In genomic region chr9:75000835-75001234, GRCh38 we compare ENCODE assay signal across 13 cellular contexts. TPM values are rescaled to one million over a fixed set of nuclear protein-coding genes. Genes with fewer than 3 reads are reported as not detected.
DNase-seq lines count a peak whose midpoint lies in the region; ATAC-seq and TF ChIP-seq lines count a peak whose summit lies in the region.
"Had no signal": no experiment of that assay in that cellular context is flagged by ENCODE, and none has a peak within 500 bp of the region (broad histone marks: within the 10 kb centered on the region; RNA-seq: fewer than 3 reads in every experiment).

No MANE protein-coding gene starts in this region.

- H2AFZ ChIP-seq in MM.1S (ENCODE audit: low read length): no peak overlapping the region

- DNase-seq in MM.1S (no peak), T-helper 2 cell (no peak)
- DNase-seq in naive thymus-derived CD8-positive, alpha-beta T cell: no peak
- DNase-seq: activated T-cell treated with anti-CD3 and anti-CD28 coated beads, Interleukin-2, amount 50 U/mL, for 1 hour; NCI-H1105 treated with DMSO at 0.1 percent for 48 hours; upper lobe of right lung had no signal

- peaks cover 14% of the 10 kb centered on the region for H3F3A ChIP-seq in MM.1S (ENCODE audit: insufficient read depth, low read length)

- H3K4me3 Mint-ChIP-seq in naive thymus-derived CD8-positive, alpha-beta T cell: no peak overlapping the region
- H3K4me3 Mint-ChIP-seq in activated T-helper 17 cell treated with anti-CD3 and anti-CD28 coated beads, Interleukin-2, amount 50 U/mL, for 72 hours: no peak overlapping the region

- H3K4me3 ChIP-seq in MM.1S (ENCODE audit: low read length): no peak overlapping the region
- H3K4me3 ChIP-seq: upper lobe of right lung had no signal

- H3K9ac ChIP-seq in MM.1S (ENCODE audit: low read length): no peak overlapping the region

- TF ChIP-seq CTCF in MM.1S (IDR thresholded peaks at IDR 0.05; ENCODE audit: low read length): no peak

- peak; percentile 85 for ATAC-seq in GM18502 (IDR thresholded peaks at IDR 0.05; ENCODE audit: poor library complexity, unreplicated experiment)
- ATAC-seq in GM19438 (IDR thresholded peaks at IDR 0.05; ENCODE audit: low read depth, unreplicated experiment): peak; percentile 58
- peak; percentile 63 for ATAC-seq in HG02763 (IDR thresholded peaks at IDR 0.05; ENCODE audit: unreplicated experiment)
- peak; percentile 87 for ATAC-seq in HG03432 (IDR thresholded peaks at IDR 0.05; ENCODE audit: unreplicated experiment)
- no peak for ATAC-seq in naive thymus-derived CD8-positive, alpha-beta T cell
- ATAC-seq in activated T-helper 17 cell treated with anti-CD3 and anti-CD28 coated beads, Interleukin-2, amount 50 U/mL, for 72 hours (replicated peaks): no peak
- ATAC-seq: activated CD4-positive, CD25-positive, alpha-beta regulatory T cell treated with anti-CD3 and anti-CD28 coated beads, Interleukin-2, amount 50 U/mL, for 24 hours; left lobe of liver; upper lobe of right lung had no signal

- no peak overlapping the region for H3K27ac Mint-ChIP-seq in naive thymus-derived CD8-positive, alpha-beta T cell
- H3K27ac Mint-ChIP-seq in activated T-helper 17 cell treated with anti-CD3 and anti-CD28 coated beads, Interleukin-2, amount 50 U/mL, for 72 hours: no peak overlapping the region

- peaks cover 7 to 45% (median 12%) of the 10 kb centered on the region in 3 donors for H3K36me3 Mint-ChIP-seq in naive thymus-derived CD8-positive, alpha-beta T cell
- H3K36me3 Mint-ChIP-seq in activated T-helper 17 cell treated with anti-CD3 and anti-CD28 coated beads, Interleukin-2, amount 50 U/mL, for 72 hours (ENCODE audit: low read depth): peaks cover 35% of the 10 kb centered on the region

- no peaks in the 10 kb centered on the region for H4K20me1 ChIP-seq in MM.1S (ENCODE audit: insufficient read depth, low read length)

- no peak overlapping the region for H3K4me2 ChIP-seq in MM.1S (ENCODE audit: low read depth, low read length)

- no peaks in the 10 kb centered on the region for H3K9me2 ChIP-seq in MM.1S (replicated peaks; ENCODE audit: insufficient read depth, low read length)

- peaks cover 2 to 5% (median 4%) of the 10 kb centered on the region in 4 donors for H3K4me1 Mint-ChIP-seq in naive thymus-derived CD8-positive, alpha-beta T cell
- no peaks in the 10 kb centered on the region for H3K4me1 Mint-ChIP-seq in activated T-helper 17 cell treated with anti-CD3 and anti-CD28 coated beads, Interleukin-2, amount 50 U/mL, for 72 hours

- no peaks in the 10 kb centered on the region for H3K36me3 ChIP-seq in MM.1S (replicated peaks; ENCODE audit: insufficient read depth, low read length)

- H3K27ac ChIP-seq in MM.1S (ENCODE audit: low read length): no peak overlapping the region
- H3K27ac ChIP-seq: upper lobe of right lung had no signal

- H3K9me3 ChIP-seq in MM.1S (replicated peaks; ENCODE audit: insufficient read depth, low read length): no peaks in the 10 kb centered on the region
- H3K9me3 ChIP-seq: upper lobe of right lung had no signal

- H3K4me1 ChIP-seq in MM.1S (ENCODE audit: low read length): peaks cover 25% of the 10 kb centered on the region
- H3K4me1 ChIP-seq: upper lobe of right lung had no signal

- POLR2A ChIA-PET in naive thymus-derived CD8-positive, alpha-beta T cell (lab: Charles Lee): no interaction called here

- no peaks in the 10 kb centered on the region for H3K9me3 Mint-ChIP-seq in naive thymus-derived CD8-positive, alpha-beta T cell
- H3K9me3 Mint-ChIP-seq in activated T-helper 17 cell treated with anti-CD3 and anti-CD28 coated beads, Interleukin-2, amount 50 U/mL, for 72 hours: no peaks in the 10 kb centered on the region

- no peaks in the 10 kb centered on the region for H3K27me3 ChIP-seq in MM.1S (replicated peaks; ENCODE audit: insufficient read depth, low read length)
- H3K27me3 ChIP-seq: upper lobe of right lung had no signal

- H3K27me3 Mint-ChIP-seq in naive thymus-derived CD8-positive, alpha-beta T cell: no peaks in the 10 kb centered on the region
- H3K27me3 Mint-ChIP-seq in activated T-helper 17 cell treated with anti-CD3 and anti-CD28 coated beads, Interleukin-2, amount 50 U/mL, for 72 hours: no peaks in the 10 kb centered on the region

- H3K79me2 ChIP-seq in MM.1S (ENCODE audit: low read length): no peaks in the 10 kb centered on the region

RNA-seq across cellular contexts. Expression of gene CARNMT1, which starts 27.3 kb away (rescaled TPM):
- 10 to 100 TPM; 33.0 to 41.3 TPM for total RNA-seq in naive thymus-derived CD8-positive, alpha-beta T cell
- polyA plus RNA-seq in naive thymus-derived CD8-positive, alpha-beta T cell: 10 to 100 TPM; 11.1 to 16.2 (median 12.8) TPM
- total RNA-seq in activated T-helper 17 cell treated with anti-CD3 and anti-CD28 coated beads, Interleukin-2, amount 50 U/mL, for 72 hours: 10 to 100 TPM; 26.8 to 39.1 TPM

RNA-seq across cellular contexts. Expression of gene C9orf40, which starts 48.1 kb away (rescaled TPM):
- 1 to 10 TPM; 5.0 to 5.5 TPM for total RNA-seq in naive thymus-derived CD8-positive, alpha-beta T cell
- polyA plus RNA-seq in naive thymus-derived CD8-positive, alpha-beta T cell: 1 to 10 TPM; 1.3 to 2.6 (median 1.8) TPM
- total RNA-seq in activated T-helper 17 cell treated with anti-CD3 and anti-CD28 coated beads, Interleukin-2, amount 50 U/mL, for 72 hours: 10 to 100 TPM; 10.4 to 21.3 TPM

Comparison
In these comparisons a context has a peak if more than half of its experiments do, and no peak if none do; other contexts are left out.
1. ATAC-seq: peak in GM18502 (single experiment), GM19438 (single experiment), HG02763 (single experiment) and HG03432 (single experiment); none in naive thymus-derived CD8-positive, alpha-beta T cell (0 of 2) and activated T-helper 17 cell treated with anti-CD3 and anti-CD28 coated beads, Interleukin-2, amount 50 U/mL, for 72 hours (single experiment).